ENCODE assay signal across 8 cellular contexts in genomic region chrX:116009871-116010710, GRCh38.
DNase-seq lines count a peak whose midpoint lies in the region; ATAC-seq and TF ChIP-seq lines count a peak whose summit lies in the region.

No MANE protein-coding gene starts in this region.

- H4K12ac ChIP-seq in trophoblast cell (ENCODE audit: low read depth, low read length), result no peak overlapping the region

- H4K8ac ChIP-seq in trophoblast cell (ENCODE audit: low read depth, low read length), result peak overlapping the region; percentile 71

- H3K4me1 Mint-ChIP-seq in CD4-positive, alpha-beta T cell (ENCODE audit: low read depth), result no peaks in the 10 kb centered on the region

- no peak overlapping the region for H3K4me3 Mint-ChIP-seq in CD4-positive, alpha-beta T cell

- H3K4me3 ChIP-seq in trophoblast cell (ENCODE audit: low read depth, low read length), result no peak overlapping the region
- no peak overlapping the region for H3K4me3 ChIP-seq in coronary artery

- no peak overlapping the region for H2AFZ ChIP-seq in trophoblast cell (ENCODE audit: insufficient read depth, low read length, poor library complexity)

- intact Hi-C loops in CD4-positive, alpha-beta T cell (cut with DNase I, micrococcal nuclease), result no loop called here

- no peak overlapping the region for H2BK12ac ChIP-seq in trophoblast cell (ENCODE audit: low read length)

- no CpG with 5 or more reads among the region's 8 CpGs for WGBS in trophoblast cell (ENCODE audit: extremely low coverage, insufficient coverage, insufficient read length)

- H3K4ac ChIP-seq in trophoblast cell (ENCODE audit: low read depth, low read length), result no peak overlapping the region

- H3K4me1 ChIP-seq in trophoblast cell (ENCODE audit: control insufficient read depth in 1 of 2, insufficient read depth in 2 of 2, low read length in 2 of 2), result peaks cover 0 to 3% of the 10 kb centered on the region in 2 experiments

- peak; percentile 58 for DNase-seq in OCI-M1 (lab: John Stamatoyannopoulos, UW)
- no peak for DNase-seq in trophoblast cell
- DNase-seq in CD4-positive, alpha-beta T cell, result no peak
- no peak for DNase-seq in effector CD4-positive, alpha-beta T cell
- DNase-seq in coronary artery (ENCODE audit: low spot score), result no peak
- no peak for DNase-seq in NCI-H1436 treated with DMSO at 0.1 percent for 48 hours (lab: John Stamatoyannopoulos, UW)

- no peaks in the 10 kb centered on the region for H3K79me2 ChIP-seq in trophoblast cell (ENCODE audit: control insufficient read depth, insufficient read depth, low read length, poor library complexity)

- no peaks in the 10 kb centered on the region for H3K9me3 Mint-ChIP-seq in CD4-positive, alpha-beta T cell

- no peak overlapping the region for H3K18ac ChIP-seq in trophoblast cell (ENCODE audit: low read length)

- no peaks in the 10 kb centered on the region for H3K36me3 Mint-ChIP-seq in CD4-positive, alpha-beta T cell (ENCODE audit: low read depth)

- H3K9ac ChIP-seq in trophoblast cell (ENCODE audit: low read length), result no peak overlapping the region

- ATAC-seq in GM19043 (IDR thresholded peaks at IDR 0.05; ENCODE audit: low read depth, unreplicated experiment) (peak; percentile 61), HG02885 (IDR thresholded peaks at IDR 0.05; ENCODE audit: poor library complexity, unreplicated experiment) (peak; percentile 83)
- ATAC-seq in CD4-positive, alpha-beta T cell (ENCODE audit: poor library complexity), result no peak

- H2AK5ac ChIP-seq in trophoblast cell (ENCODE audit: low read length), result no peak overlapping the region

- no peak overlapping the region for H3K23ac ChIP-seq in trophoblast cell (ENCODE audit: low read length)

- peak overlapping the region; percentile 78 for H3K27ac ChIP-seq in trophoblast cell (ENCODE audit: low read depth, low read length)
- no peak overlapping the region for H3K27ac ChIP-seq in CD4-positive, alpha-beta T cell (ENCODE audit: low read depth, low read length)
- no peak overlapping the region for H3K27ac ChIP-seq in coronary artery

- H3K27me3 ChIP-seq in trophoblast cell (ENCODE audit: insufficient read depth, low read length), result no peaks in the 10 kb centered on the region
- no peaks in the 10 kb centered on the region for H3K27me3 ChIP-seq in CD4-positive, alpha-beta T cell (ENCODE audit: control insufficient read depth, insufficient read depth, low read length)

- H3K27me3 Mint-ChIP-seq in CD4-positive, alpha-beta T cell, result no peaks in the 10 kb centered on the region

- no peaks in the 10 kb centered on the region for H3K9me3 ChIP-seq in trophoblast cell (ENCODE audit: insufficient read depth, low read depth, low read length)
- no peaks in the 10 kb centered on the region for H3K9me3 ChIP-seq in CD4-positive, alpha-beta T cell (ENCODE audit: control insufficient read depth, low read length)

- CTCF ChIA-PET in CD4-positive, alpha-beta T cell (lab: Charles Lee), result no interaction called here

- peak overlapping the region; percentile 53 for H3K4me2 ChIP-seq in trophoblast cell (ENCODE audit: low read length)

- peak overlapping the region; percentile 75 for H4K91ac ChIP-seq in trophoblast cell (ENCODE audit: low read depth, low read length)

- H3K36me3 ChIP-seq in trophoblast cell (ENCODE audit: control insufficient read depth in 1 of 2, insufficient read depth in 2 of 2, low read length in 2 of 2), result no peaks in the 10 kb centered on the region

- peaks cover 2% of the 10 kb centered on the region for H3K79me1 ChIP-seq in trophoblast cell (ENCODE audit: low read length)

- peak overlapping the region; percentile 88 for H2BK120ac ChIP-seq in trophoblast cell (ENCODE audit: insufficient read depth, low read length, poor library complexity)

- no peak overlapping the region for H3K14ac ChIP-seq in trophoblast cell (ENCODE audit: low read length)

- peak overlapping the region; percentile 91 for H2BK5ac ChIP-seq in trophoblast cell (ENCODE audit: low read depth, low read length, poor library complexity)

- no peak overlapping the region for H3K27ac Mint-ChIP-seq in CD4-positive, alpha-beta T cell

- no peak for TF ChIP-seq CTCF in CD4-positive, alpha-beta T cell (IDR thresholded peaks at IDR 0.05)
- TF ChIP-seq CTCF in coronary artery (IDR thresholded peaks at IDR 0.05), result no peak

- POLR2A ChIA-PET in CD4-positive, alpha-beta T cell (lab: Charles Lee), result no interaction called here
